Comparison of ENCODE assay signal across 18 cellular contexts in the genomic region with DNA sequence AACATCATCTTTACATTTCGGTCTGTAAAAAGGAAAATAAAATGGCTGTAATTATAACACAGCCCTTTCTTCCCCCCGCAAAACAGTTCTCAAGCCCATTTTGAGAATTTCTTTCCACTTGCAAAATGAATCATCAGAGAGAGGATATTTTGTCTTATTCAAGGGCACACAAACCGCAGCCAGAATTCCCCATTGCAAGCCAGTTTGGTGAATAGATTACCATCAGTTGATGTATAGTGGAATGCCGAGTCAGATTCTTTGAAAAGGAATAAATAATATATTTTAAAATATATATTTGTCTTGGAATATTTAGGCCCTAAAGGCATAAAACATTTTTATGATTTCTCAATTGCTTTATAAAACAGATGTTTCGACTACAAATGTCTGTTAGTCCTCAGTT.
DNase-seq lines count a peak whose midpoint lies in the region; ATAC-seq, FAIRE-seq and TF ChIP-seq lines count a peak whose summit lies in the region.
"Had no signal": no experiment of that assay in that cellular context is flagged by ENCODE, and none has a peak within 500 bp of the region (broad histone marks: within the 10 kb centered on the region; RNA-seq: fewer than 3 reads in every experiment).

No MANE protein-coding gene starts in this region.

- H2AFZ ChIP-seq in GM12878 (ENCODE audit: control insufficient read depth, low read depth, low read length) = no peak overlapping the region

- DNase-seq in GM12865 (ENCODE audit: low read depth) (peak; percentile 9), SK-N-MC (ENCODE audit: low read depth, low spot score) (no peak), GM12878 (ENCODE audit: low read depth, low spot score) (no peak), HPDE6-E6E7 (ENCODE audit: extremely low spot score) (no peak), putamen (ENCODE audit: low spot score) (no peak), NCI-H1694 treated with DMSO at 0.1 percent for 48 hours (lab: John Stamatoyannopoulos, UW) (no peak)
- DNase-seq: Calu3; CD8-positive, alpha-beta T cell; DND-41; GDM1; GOT3; H7; HFFc6; IMR-90 had no signal

- TF ChIP-seq CTCF in GM12865 (IDR thresholded peaks at IDR 0.05; ENCODE audit: insufficient read depth, low read depth, low read length, missing control alignments) (no peak), GM12878 (IDR thresholded peaks at IDR 0.05 in 2 of 3, conservative IDR thresholded peaks at IDR 0.05 in 1 of 3; ENCODE audit: control insufficient read depth in 2 of 3, extremely low read depth in 1 of 3, insufficient read depth in 1 of 3, low read depth in 3 of 3, low read length in 3 of 3) (no peak)

- FAIRE-seq in GM12878 (lab: Jason Lieb, UNC) = no peak
- FAIRE-seq: HTR-8/SVneo had no signal

- H3K4me3 ChIP-seq in GM12865 (ENCODE audit: low read depth, low read length) = no peak overlapping the region
- H3K4me3 ChIP-seq in SK-N-MC = peak overlapping the region; percentile 58
- H3K4me3 ChIP-seq in GM12878 = no peak overlapping the region
- H3K4me3 ChIP-seq: BLaER1 treated with 17β-estradiol and CSF1 and Interleukin-3, amounts not matched to agents 10 nM and 100 nM had no signal

- POLR2A ChIA-PET in GM12878 (lab: Charles Lee) = no interaction called here

- TF ChIP-seq POLR2A in GM12878 (IDR thresholded peaks at IDR 0.05; ENCODE audit: low read depth, low read length) = no peak

- WGBS in GM12878 (ENCODE audit: insufficient coverage, insufficient replicate concordance, low lambda C conversion rate, missing lambda C conversion rate) = 24% methylated on average over 5 of the region's 5 CpGs

- H3K79me2 ChIP-seq in GM12878 (ENCODE audit: control insufficient read depth, insufficient read depth, low read length) = no peaks in the 10 kb centered on the region

- no peaks in the 10 kb centered on the region for H4K20me1 ChIP-seq in GM12878 (ENCODE audit: control insufficient read depth, insufficient read depth)
- H4K20me1 ChIP-seq: BLaER1 treated with 17β-estradiol and CSF1 and Interleukin-3, amounts not matched to agents 10 nM and 100 nM had no signal

- in situ Hi-C loops in GM12878 (cut with MboI) = no loop called here

- CTCF ChIA-PET in GM12878 (lab: Yijun Ruan, JAX) = no interaction called here

- H3K4me1 ChIP-seq in GM12878 (ENCODE audit: control insufficient read depth, insufficient read depth, low read length) = no peaks in the 10 kb centered on the region
- H3K4me1 ChIP-seq: BLaER1 treated with 17β-estradiol and CSF1 and Interleukin-3, amounts not matched to agents 10 nM and 100 nM had no signal

- peak; percentile 22 for ATAC-seq in GM12878
- ATAC-seq: CD8-positive, alpha-beta T cell; HCT116 had no signal

- H3K27me3 ChIP-seq in GM12878 (replicated peaks in 1 of 2; ENCODE audit: control insufficient read depth in 2 of 2, insufficient read depth in 2 of 2, low read length in 1 of 2) = no peaks in the 10 kb centered on the region
- H3K27me3 ChIP-seq: BLaER1 treated with 17β-estradiol and CSF1 and Interleukin-3, amounts not matched to agents 10 nM and 100 nM had no signal

- H3K9me3 ChIP-seq in SK-N-MC (ENCODE audit: low read depth, low read length) = no peaks in the 10 kb centered on the region
- H3K9me3 ChIP-seq in GM12878 (replicated peaks; ENCODE audit: control insufficient read depth, insufficient read depth, low read length) = no peaks in the 10 kb centered on the region; the same call in 2 of the 3 replicates
- H3K9me3 ChIP-seq: BLaER1 treated with 17β-estradiol and CSF1 and Interleukin-3, amounts not matched to agents 10 nM and 100 nM had no signal

- TF ChIP-seq EP300 in GM12878 (IDR thresholded peaks at IDR 0.05; ENCODE audit: borderline replicate concordance in 1 of 2, control insufficient read depth in 1 of 2, low read depth in 2 of 2, low read length in 2 of 2) = no peak

- H3K4me2 ChIP-seq in GM12878 (ENCODE audit: control insufficient read depth, insufficient read depth) = no peak overlapping the region
- H3K4me2 ChIP-seq: BLaER1 treated with 17β-estradiol and CSF1 and Interleukin-3, amounts not matched to agents 10 nM and 100 nM had no signal

- intact Hi-C loops in GM12878 (cut with micrococcal nuclease; ENCODE audit: unreplicated experiment) = no loop called here

- H3K36me3 ChIP-seq in SK-N-MC (ENCODE audit: insufficient read depth, low read length) = no peaks in the 10 kb centered on the region
- no peaks in the 10 kb centered on the region for H3K36me3 ChIP-seq in GM12878 (ENCODE audit: control insufficient read depth in 2 of 2, insufficient read depth in 2 of 2, low read length in 1 of 2)
- H3K36me3 ChIP-seq: BLaER1 treated with 17β-estradiol and CSF1 and Interleukin-3, amounts not matched to agents 10 nM and 100 nM had no signal

- no TSS peak for BruUV-seq in GM12878 (replicated peaks; lab: Mats Ljungman, UMichigan)

- SMC1A ChIA-PET in GM12878 (lab: Charles Lee; ENCODE audit: uncharacterized antibody, unreplicated experiment) = no interaction called here

- RAD21 ChIA-PET in GM12878 (lab: Charles Lee; ENCODE audit: unreplicated experiment) = no interaction called here

- peak overlapping the region; percentile 58 for H3K9ac ChIP-seq in SK-N-MC (ENCODE audit: insufficient read length)
- no peak overlapping the region for H3K9ac ChIP-seq in GM12878 (ENCODE audit: control insufficient read depth, insufficient read depth, low read length)
- H3K9ac ChIP-seq: BLaER1 treated with 17β-estradiol and CSF1 and Interleukin-3, amounts not matched to agents 10 nM and 100 nM had no signal

- no peak for TF ChIP-seq RAD21 in GM12878 (IDR thresholded peaks at IDR 0.05; ENCODE audit: insufficient read depth, low read depth, low read length)

- H3K27ac ChIP-seq in SK-N-MC (peak overlapping the region; percentile 96), GM12878 (ENCODE audit: control insufficient read depth, insufficient read depth) (no peak overlapping the region)
- H3K27ac ChIP-seq: BLaER1 treated with 17β-estradiol and CSF1 and Interleukin-3, amounts not matched to agents 10 nM and 100 nM; HL-60 had no signal

TF ChIP-seq in GM12878, 131 proteins besides CTCF, POLR2A, EP300 and RAD21:
- TF ChIP-seq, protein P1, sequence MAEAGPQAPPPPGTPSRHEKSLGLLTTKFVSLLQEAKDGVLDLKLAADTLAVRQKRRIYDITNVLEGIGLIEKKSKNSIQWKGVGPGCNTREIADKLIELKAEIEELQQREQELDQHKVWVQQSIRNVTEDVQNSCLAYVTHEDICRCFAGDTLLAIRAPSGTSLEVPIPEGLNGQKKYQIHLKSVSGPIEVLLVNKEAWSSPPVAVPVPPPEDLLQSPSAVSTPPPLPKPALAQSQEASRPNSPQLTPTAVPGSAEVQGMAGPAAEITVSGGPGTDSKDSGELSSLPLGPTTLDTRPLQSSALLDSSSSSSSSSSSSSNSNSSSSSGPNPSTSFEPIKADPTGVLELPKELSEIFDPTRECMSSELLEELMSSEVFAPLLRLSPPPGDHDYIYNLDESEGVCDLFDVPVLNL (IDR thresholded peaks at IDR 0.05; ENCODE audit: low read depth, low read length) = no peak
- TF ChIP-seq, protein P2, sequence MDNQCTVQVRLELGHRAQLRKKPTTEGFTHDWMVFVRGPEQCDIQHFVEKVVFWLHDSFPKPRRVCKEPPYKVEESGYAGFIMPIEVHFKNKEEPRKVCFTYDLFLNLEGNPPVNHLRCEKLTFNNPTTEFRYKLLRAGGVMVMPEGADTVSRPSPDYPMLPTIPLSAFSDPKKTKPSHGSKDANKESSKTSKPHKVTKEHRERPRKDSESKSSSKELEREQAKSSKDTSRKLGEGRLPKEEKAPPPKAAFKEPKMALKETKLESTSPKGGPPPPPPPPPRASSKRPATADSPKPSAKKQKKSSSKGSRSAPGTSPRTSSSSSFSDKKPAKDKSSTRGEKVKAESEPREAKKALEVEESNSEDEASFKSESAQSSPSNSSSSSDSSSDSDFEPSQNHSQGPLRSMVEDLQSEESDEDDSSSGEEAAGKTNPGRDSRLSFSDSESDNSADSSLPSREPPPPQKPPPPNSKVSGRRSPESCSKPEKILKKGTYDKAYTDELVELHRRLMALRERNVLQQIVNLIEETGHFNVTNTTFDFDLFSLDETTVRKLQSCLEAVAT (IDR thresholded peaks at IDR 0.05) = peak; percentile 89
- no peak for TF ChIP-seq PML (IDR thresholded peaks at IDR 0.05; ENCODE audit: low read length)
- peak; percentile 34 for TF ChIP-seq RUNX3 (IDR thresholded peaks at IDR 0.05; ENCODE audit: low read length)
- TF ChIP-seq, protein P3, sequence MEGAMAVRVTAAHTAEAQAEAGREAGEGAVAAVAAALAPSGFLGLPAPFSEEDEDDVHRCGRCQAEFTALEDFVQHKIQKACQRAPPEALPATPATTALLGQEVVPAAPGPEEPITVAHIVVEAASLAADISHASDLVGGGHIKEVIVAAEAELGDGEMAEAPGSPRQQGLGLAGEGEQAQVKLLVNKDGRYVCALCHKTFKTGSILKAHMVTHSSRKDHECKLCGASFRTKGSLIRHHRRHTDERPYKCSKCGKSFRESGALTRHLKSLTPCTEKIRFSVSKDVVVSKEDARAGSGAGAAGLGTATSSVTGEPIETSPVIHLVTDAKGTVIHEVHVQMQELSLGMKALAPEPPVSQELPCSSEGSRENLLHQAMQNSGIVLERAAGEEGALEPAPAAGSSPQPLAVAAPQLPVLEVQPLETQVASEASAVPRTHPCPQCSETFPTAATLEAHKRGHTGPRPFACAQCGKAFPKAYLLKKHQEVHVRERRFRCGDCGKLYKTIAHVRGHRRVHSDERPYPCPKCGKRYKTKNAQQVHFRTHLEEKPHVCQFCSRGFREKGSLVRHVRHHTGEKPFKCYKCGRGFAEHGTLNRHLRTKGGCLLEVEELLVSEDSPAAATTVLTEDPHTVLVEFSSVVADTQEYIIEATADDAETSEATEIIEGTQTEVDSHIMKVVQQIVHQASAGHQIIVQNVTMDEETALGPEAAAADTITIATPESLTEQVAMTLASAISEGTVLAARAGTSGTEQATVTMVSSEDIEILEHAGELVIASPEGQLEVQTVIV (IDR thresholded peaks at IDR 0.05; ENCODE audit: borderline replicate concordance, partially characterized antibody) = no peak
- TF ChIP-seq, protein P4, sequence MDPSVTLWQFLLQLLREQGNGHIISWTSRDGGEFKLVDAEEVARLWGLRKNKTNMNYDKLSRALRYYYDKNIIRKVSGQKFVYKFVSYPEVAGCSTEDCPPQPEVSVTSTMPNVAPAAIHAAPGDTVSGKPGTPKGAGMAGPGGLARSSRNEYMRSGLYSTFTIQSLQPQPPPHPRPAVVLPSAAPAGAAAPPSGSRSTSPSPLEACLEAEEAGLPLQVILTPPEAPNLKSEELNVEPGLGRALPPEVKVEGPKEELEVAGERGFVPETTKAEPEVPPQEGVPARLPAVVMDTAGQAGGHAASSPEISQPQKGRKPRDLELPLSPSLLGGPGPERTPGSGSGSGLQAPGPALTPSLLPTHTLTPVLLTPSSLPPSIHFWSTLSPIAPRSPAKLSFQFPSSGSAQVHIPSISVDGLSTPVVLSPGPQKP (IDR thresholded peaks at IDR 0.05; ENCODE audit: low read depth, low read length) = no peak
- peak; percentile 34 for TF ChIP-seq IKZF1 (conservative IDR thresholded peaks at IDR 0.05)
